Comparison of ENCODE assay signal across 28 cellular contexts in genomic region chr22:34057726-34058125, GRCh38.
"Had no signal": no experiment of that assay in that cellular context is flagged by ENCODE, and none has a peak within 500 bp of the region (broad histone marks: within the 10 kb centered on the region; RNA-seq: fewer than 3 reads in every experiment).

No MANE protein-coding gene starts in this region.

- ATAC-seq: effector memory CD8-positive, alpha-beta T cell; esophagus mucosa; foreskin keratinocyte; gastrocnemius medialis; gastroesophageal sphincter; heart left ventricle; heart right ventricle had no signal

- DNase-seq: colonic mucosa; cortex of kidney; dermis blood vessel endothelial cell; dorsolateral prefrontal cortex; effector CD4-positive, alpha-beta T cell; effector CD8-positive, alpha-beta T cell; effector memory CD4-positive, alpha-beta T cell; effector memory CD8-positive, alpha-beta T cell; endodermal cell; erythroblast; esophagus squamous epithelium; foreskin fibroblast; foreskin keratinocyte; foreskin melanocyte; gastrocnemius medialis; glutamatergic neuron; head of caudate nucleus; heart left ventricle; heart right ventricle had no signal

- H3K27me3 ChIP-seq: colonic mucosa, esophagus squamous epithelium, foreskin keratinocyte, gastrocnemius medialis had no signal

- H3K9me3 ChIP-seq: colonic mucosa, gastrocnemius medialis had no signal

- H3K36me3 ChIP-seq: colonic mucosa, esophagus muscularis mucosa, esophagus squamous epithelium, gastrocnemius medialis, gastroesophageal sphincter, heart left ventricle, heart right ventricle had no signal

- FAIRE-seq: colon, endometrium, endothelial cell of umbilical vein, frontal cortex had no signal

- H3K4me3 ChIP-seq: colonic mucosa, coronary artery, dorsolateral prefrontal cortex, esophagus muscularis mucosa, esophagus squamous epithelium, gastrocnemius medialis, gastroesophageal sphincter, heart left ventricle, heart right ventricle had no signal

- H3K4me1 ChIP-seq: colonic mucosa, esophagus muscularis mucosa, esophagus squamous epithelium, foreskin keratinocyte, gastrocnemius medialis, gastroesophageal sphincter, heart left ventricle, heart right ventricle had no signal

- H3K27ac ChIP-seq: colonic mucosa, coronary artery, dorsolateral prefrontal cortex, epithelial cell of prostate, esophagus muscularis mucosa, esophagus squamous epithelium, foreskin keratinocyte, gastrocnemius medialis, gastroesophageal sphincter, heart left ventricle, heart right ventricle had no signal
